21 cellular contexts compared by ENCODE assay signal in genomic region chr2:50615296-50615695, GRCh38.
"Had no signal": no experiment of that assay in that cellular context is flagged by ENCODE, and none has a peak within 500 bp of the region (broad histone marks: within the 10 kb centered on the region; RNA-seq: fewer than 3 reads in every experiment).

No MANE protein-coding gene starts in this region.

- H3K27ac Mint-ChIP-seq: activated naive CD8-positive, alpha-beta T cell; activated T-cell treated with anti-CD3 and anti-CD28 coated beads, Interleukin-2, amount 50 U/mL, for 72 hours; mesothelial cell of epicardium; naive thymus-derived CD4-positive, alpha-beta T cell; stimulated activated naive B cell treated with anti-CD40 and anti-IgM and Interleukin-4, amounts not matched to agents 10 μg/mL and 1 μg/mL and 100 μg/mL, for 72 hours had no signal

- ATAC-seq: activated T-cell treated with anti-CD3 and anti-CD28 coated beads, Interleukin-2, amount 50 U/mL, for 72 hours; body of pancreas; left cardiac atrium; naive thymus-derived CD4-positive, alpha-beta T cell; stimulated activated naive B cell treated with anti-CD40 and anti-IgM and Interleukin-4, amounts not matched to agents 10 μg/mL and 1 μg/mL and 100 μg/mL, for 72 hours had no signal

- H3K4me3 Mint-ChIP-seq: activated naive CD8-positive, alpha-beta T cell; activated T-cell treated with anti-CD3 and anti-CD28 coated beads, Interleukin-2, amount 50 U/mL, for 72 hours; mesothelial cell of epicardium; naive thymus-derived CD4-positive, alpha-beta T cell; neural crest cell; stimulated activated naive B cell treated with anti-CD40 and anti-IgM and Interleukin-4, amounts not matched to agents 10 μg/mL and 1 μg/mL and 100 μg/mL, for 72 hours had no signal

- H3K27me3 Mint-ChIP-seq: activated naive CD8-positive, alpha-beta T cell; naive thymus-derived CD4-positive, alpha-beta T cell; stimulated activated naive B cell treated with anti-CD40 and anti-IgM and Interleukin-4, amounts not matched to agents 10 μg/mL and 1 μg/mL and 100 μg/mL, for 72 hours had no signal

- H3K4me1 ChIP-seq: body of pancreas, stomach, thyroid gland, upper lobe of left lung, vagina had no signal

- H3K9me3 ChIP-seq: body of pancreas, right atrium auricular region, stomach, thyroid gland, upper lobe of left lung, vagina had no signal

- H3K4me1 Mint-ChIP-seq: naive thymus-derived CD4-positive, alpha-beta T cell; stimulated activated naive B cell treated with anti-CD40 and anti-IgM and Interleukin-4, amounts not matched to agents 10 μg/mL and 1 μg/mL and 100 μg/mL, for 72 hours had no signal

- DNase-seq: activated CD4-positive, alpha-beta T cell treated with anti-CD3 and anti-CD28 coated beads for 4 hours; activated CD4-positive, alpha-beta T cell treated with anti-CD3 and anti-CD28 coated beads, Interleukin-2, amount 50 U/mL, for 4 hours; activated naive CD4-positive, alpha-beta T cell; activated T-cell treated with anti-CD3 and anti-CD28 coated beads for 4 hours; activated T-cell treated with anti-CD3 and anti-CD28 coated beads, Interleukin-2, amount 50 U/mL, for 72 hours; anterior cingulate cortex; body of pancreas; dermis blood vessel endothelial cell; effector CD4-positive, alpha-beta T cell; left cardiac atrium; naive thymus-derived CD4-positive, alpha-beta T cell; stimulated activated CD4-positive, alpha-beta T cell treated with anti-CD3 and anti-CD28 coated beads, Interleukin-2, amount 100 ng/mL, for 24 hours; stimulated activated naive B cell treated with anti-CD40 and anti-IgM and Interleukin-4, amounts not matched to agents 10 μg/mL and 1 μg/mL and 100 μg/mL, for 72 hours; stomach; thyroid gland; upper lobe of left lung had no signal

- H3K9me3 Mint-ChIP-seq: neural crest cell had no signal

- H3K36me3 Mint-ChIP-seq: activated naive CD8-positive, alpha-beta T cell; mesothelial cell of epicardium; naive thymus-derived CD4-positive, alpha-beta T cell; stimulated activated naive B cell treated with anti-CD40 and anti-IgM and Interleukin-4, amounts not matched to agents 10 μg/mL and 1 μg/mL and 100 μg/mL, for 72 hours had no signal

- H3K36me3 ChIP-seq: right atrium auricular region, stomach, thyroid gland, upper lobe of left lung, vagina had no signal
